8 cellular contexts compared by ENCODE assay signal in genomic region chr2:215269397-215270117, GRCh38. TPM values are rescaled to one million over a fixed set of nuclear protein-coding genes. Genes with fewer than 3 reads are reported as not detected.
DNase-seq lines count a peak whose midpoint lies in the region; ATAC-seq lines count a peak whose summit lies in the region.

No MANE protein-coding gene starts in this region.

- intact Hi-C loops in activated CD4-positive, alpha-beta T cell treated with anti-CD3 and anti-CD28 coated beads for 36 hours (cut with DNase I, micrococcal nuclease), result loop anchor here in 1 of 2 experiments (5.0 to 10.0 kb wide), 3 partner anchors 305 to 1462 kb away; no protein-coding TSS in a partner anchor

- H3K4me1 Mint-ChIP-seq in activated CD4-positive, alpha-beta T cell treated with anti-CD3 and anti-CD28 coated beads for 36 hours, result peaks cover 15% of the 10 kb centered on the region
- no peaks in the 10 kb centered on the region for H3K4me1 Mint-ChIP-seq in memory B cell

- ATAC-seq in HG02798 (IDR thresholded peaks at IDR 0.05; ENCODE audit: poor library complexity, unreplicated experiment) (peak; percentile 67), memory B cell (ENCODE audit: low read depth) (peak; percentile 39), GM18517 (IDR thresholded peaks at IDR 0.05; ENCODE audit: unreplicated experiment) (no peak)
- ATAC-seq in activated CD4-positive, alpha-beta T cell treated with anti-CD3 and anti-CD28 coated beads for 36 hours, result no peak

- no peak overlapping the region for H3K4me3 Mint-ChIP-seq in activated CD4-positive, alpha-beta T cell treated with anti-CD3 and anti-CD28 coated beads for 36 hours
- no peak overlapping the region for H3K4me3 Mint-ChIP-seq in memory B cell

- POLR2A ChIA-PET in activated CD4-positive, alpha-beta T cell treated with anti-CD3 and anti-CD28 coated beads for 36 hours (lab: Charles Lee), result interaction anchor here (0.6 to 0.7 kb wide), 3 partner anchors 45 to 140 kb away, joined by 3 to 10 read pairs (median 9); no protein-coding TSS in a partner anchor

- no peak overlapping the region for H3K27ac Mint-ChIP-seq in activated CD4-positive, alpha-beta T cell treated with anti-CD3 and anti-CD28 coated beads for 36 hours
- H3K27ac Mint-ChIP-seq in memory B cell, result no peak overlapping the region

- CTCF ChIA-PET in activated CD4-positive, alpha-beta T cell treated with anti-CD3 and anti-CD28 coated beads for 36 hours (lab: Charles Lee), result interaction anchor here (0.6 to 1.4 kb wide), 12 partner anchors 8 to 1667 kb away, joined by 3 to 7 read pairs (median 3); no protein-coding TSS in a partner anchor

- H3K36me3 Mint-ChIP-seq in activated CD4-positive, alpha-beta T cell treated with anti-CD3 and anti-CD28 coated beads for 36 hours (ENCODE audit: low read depth), result no peaks in the 10 kb centered on the region
- peaks cover 3% of the 10 kb centered on the region for H3K36me3 Mint-ChIP-seq in memory B cell

- H3K27me3 Mint-ChIP-seq in activated CD4-positive, alpha-beta T cell treated with anti-CD3 and anti-CD28 coated beads for 36 hours, result peaks cover 3% of the 10 kb centered on the region
- no peaks in the 10 kb centered on the region for H3K27me3 Mint-ChIP-seq in memory B cell

- no peaks in the 10 kb centered on the region for H3K9me3 Mint-ChIP-seq in activated CD4-positive, alpha-beta T cell treated with anti-CD3 and anti-CD28 coated beads for 36 hours (ENCODE audit: low read depth)
- no peaks in the 10 kb centered on the region for H3K9me3 Mint-ChIP-seq in memory B cell

- DNase-seq in ELF-1 (ENCODE audit: low read depth, low spot score), result peak; percentile 79
- DNase-seq in NCI-H2227 treated with DMSO at 0.1 percent for 48 hours (lab: John Stamatoyannopoulos, UW), result peak; percentile 90
- DNase-seq in activated CD4-positive, alpha-beta T cell treated with anti-CD3 and anti-CD28 coated beads for 36 hours, result peak; percentile 71
- DNase-seq in ecto neural progenitor cell (ENCODE audit: low spot score), result peak; percentile 65
- DNase-seq in memory B cell (ENCODE audit: low spot score in 2 of 2), result peak; percentile 40 to 45
- peak; percentile 10 to 31 for DNase-seq in stimulated activated CD8-positive, alpha-beta memory T cell treated with anti-CD3 and anti-CD28 coated beads, Interleukin-2, amount 100 ng/mL, for 1 hour (ENCODE audit: low read depth in 2 of 2)

RNA-seq across cellular contexts. Expression of gene ATIC, which starts 42.3 kb away (rescaled TPM):
- 100 to 1,000 TPM; 300 to 310 TPM for total RNA-seq in activated CD4-positive, alpha-beta T cell treated with anti-CD3 and anti-CD28 coated beads for 36 hours

Comparison
In these comparisons a context has a peak if more than half of its experiments do, and no peak if none do; other contexts are left out.
1. DNase-seq: peak in every context shown above with its lines; median percentile 90 in NCI-H2227 treated with DMSO at 0.1 percent for 48 hours; 79 in ELF-1; 71 in activated CD4-positive, alpha-beta T cell treated with anti-CD3 and anti-CD28 coated beads for 36 hours; 65 in ecto neural progenitor cell; 42 in memory B cell; 20 in stimulated activated CD8-positive, alpha-beta memory T cell treated with anti-CD3 and anti-CD28 coated beads, Interleukin-2, amount 100 ng/mL, for 1 hour.
2. ATAC-seq: peak in HG02798 (single experiment) and memory B cell (single experiment); none in activated CD4-positive, alpha-beta T cell treated with anti-CD3 and anti-CD28 coated beads for 36 hours (single experiment) and GM18517 (single experiment).